Comparison of ENCODE assay signal across 1 cellular context in genomic region chr10:76315240-76315639, GRCh38.
TF ChIP-seq lines count a peak whose summit lies in the region.

No MANE protein-coding gene starts in this region.

TF ChIP-seq in H1, 55 proteins besides CTCF, POLR2A, EP300 and RAD21 (continued from another document):
- TF ChIP-seq USF2 (IDR thresholded peaks at IDR 0.05; ENCODE audit: low read length) (no peak), FOSL1 (IDR thresholded peaks at IDR 0.05; ENCODE audit: insufficient read depth, low read depth, low read length) (no peak), PHF8 (conservative IDR thresholded peaks at IDR 0.05; ENCODE audit: low read depth, low read length) (no peak), TCF12 (IDR thresholded peaks at IDR 0.05; ENCODE audit: low read depth, low read length) (no peak), HDAC2 (IDR thresholded peaks at IDR 0.05; ENCODE audit: borderline replicate concordance in 1 of 2, low read depth in 2 of 2, low read length in 2 of 2) (no peak)
